In the genomic region with DNA sequence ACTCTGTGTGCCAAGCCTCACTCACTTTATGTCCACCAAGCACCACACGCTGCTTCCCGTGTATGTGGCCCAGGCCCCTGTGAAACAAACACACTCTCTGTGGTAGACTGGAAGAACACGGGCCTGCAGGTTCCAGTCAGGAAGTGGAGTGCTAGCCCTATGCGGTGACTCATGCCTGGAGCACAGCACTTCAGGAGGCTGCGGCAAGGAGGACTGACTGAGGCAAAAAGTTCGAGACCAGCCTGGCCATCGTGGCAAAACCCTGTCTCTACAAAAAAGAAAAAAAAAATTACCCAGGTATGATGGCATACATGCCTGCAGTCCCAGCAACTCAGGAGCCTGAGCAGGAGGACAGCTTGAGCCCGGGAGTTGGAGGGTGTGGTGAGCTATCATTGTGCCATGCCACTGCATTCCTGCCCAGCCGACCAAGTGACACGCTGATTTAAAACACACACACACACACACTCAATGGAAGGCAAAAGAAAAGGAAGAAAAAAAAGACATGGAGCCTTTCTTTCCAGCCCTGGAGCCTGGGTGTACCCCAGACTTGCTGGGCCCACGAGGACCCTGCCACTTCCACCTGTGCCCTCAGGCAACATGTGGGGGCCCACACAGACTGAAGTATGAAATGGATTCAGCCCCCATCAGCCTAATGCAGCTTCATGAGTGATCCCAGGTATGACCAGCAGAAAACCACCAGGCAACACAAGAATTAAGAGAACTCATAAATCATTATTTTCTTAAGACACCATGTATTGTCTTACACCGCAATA, we compare ENCODE assay signal across 7 cellular contexts.
DNase-seq lines count a peak whose midpoint lies in the region; ATAC-seq and TF ChIP-seq lines count a peak whose summit lies in the region.

No MANE protein-coding gene starts in this region.

- POLR2A ChIA-PET in naive thymus-derived CD4-positive, alpha-beta T cell (lab: Charles Lee): interaction anchor here (0.6 to 1.9 kb wide), 8 partner anchors 10 to 113 kb away, joined by 3 to 8 read pairs (median 4); no protein-coding TSS in a partner anchor

- H3K27me3 Mint-ChIP-seq in T-helper 17 cell (no peaks in the 10 kb centered on the region), chondrocyte (ENCODE audit: low read depth) (no peaks in the 10 kb centered on the region)
- H3K27me3 Mint-ChIP-seq in naive thymus-derived CD4-positive, alpha-beta T cell: no peaks in the 10 kb centered on the region

- no peaks in the 10 kb centered on the region for H3K9me3 ChIP-seq in T-helper 17 cell (ENCODE audit: control insufficient read depth, low read length, poor library complexity, severe bottlenecking)
- H3K9me3 ChIP-seq in naive thymus-derived CD4-positive, alpha-beta T cell (ENCODE audit: control insufficient read depth in 2 of 3, low read length in 3 of 3): no peaks in the 10 kb centered on the region

- no peaks in the 10 kb centered on the region for H3K9me3 Mint-ChIP-seq in chondrocyte (ENCODE audit: low read depth)
- H3K9me3 Mint-ChIP-seq in naive thymus-derived CD4-positive, alpha-beta T cell: no peaks in the 10 kb centered on the region

- ATAC-seq in T-helper 17 cell (peak; percentile 12), GM19324 (IDR thresholded peaks at IDR 0.05; ENCODE audit: low FRiP score, unreplicated experiment) (no peak)
- no peak for ATAC-seq in naive thymus-derived CD4-positive, alpha-beta T cell

- H3K36me3 Mint-ChIP-seq in T-helper 17 cell (ENCODE audit: low read depth) (no peaks in the 10 kb centered on the region), chondrocyte (ENCODE audit: low read depth) (no peaks in the 10 kb centered on the region)
- H3K36me3 Mint-ChIP-seq in naive thymus-derived CD4-positive, alpha-beta T cell: peaks cover 0 to 9% (median 0%) of the 10 kb centered on the region in 5 donors

- intact Hi-C loops in naive thymus-derived CD4-positive, alpha-beta T cell (cut with micrococcal nuclease): loop anchor here (2.0 to 5.0 kb wide), 4 partner anchors 19 to 143 kb away; a partner anchor contains a TSS

- H3K27ac ChIP-seq in naive thymus-derived CD4-positive, alpha-beta T cell (ENCODE audit: low read depth, low read length): peak overlapping the region; percentile 23

- TF ChIP-seq CTCF in HFF-Myc (IDR thresholded peaks at IDR 0.05; ENCODE audit: low read depth, low read length, missing control alignments) (no peak), chondrocyte (IDR thresholded peaks at IDR 0.05) (no peak)

- peaks cover 0 to 3% (median 0%) of the 10 kb centered on the region in 3 experiments for H3K36me3 ChIP-seq in naive thymus-derived CD4-positive, alpha-beta T cell (ENCODE audit: control insufficient read depth in 2 of 3, insufficient read depth in 3 of 3, low read length in 3 of 3)

- H3K4me1 ChIP-seq in naive thymus-derived CD4-positive, alpha-beta T cell (ENCODE audit: control insufficient read depth in 2 of 2, insufficient read depth in 2 of 2, low read length in 2 of 2): peaks cover 56 to 75% of the 10 kb centered on the region in 2 donors

- peak overlapping the region; percentile 76 for H3K4me3 Mint-ChIP-seq in T-helper 17 cell
- H3K4me3 Mint-ChIP-seq in chondrocyte (ENCODE audit: unreplicated experiment): no peak overlapping the region
- peak overlapping the region; percentile 10 to 73 (median 62) for H3K4me3 Mint-ChIP-seq in naive thymus-derived CD4-positive, alpha-beta T cell

- peak; percentile 61 for DNase-seq in HFF-Myc (ENCODE audit: extremely low read depth, low read depth)
- DNase-seq in T-helper 17 cell: peak in 1 of 3 donors; percentile 33
- no peak for DNase-seq in chondrocyte (ENCODE audit: low spot score)
- DNase-seq in naive thymus-derived CD4-positive, alpha-beta T cell: peak in 2 of 9 donors; percentile 12 to 59
- no peak for DNase-seq in NCI-H345 (lab: John Stamatoyannopoulos, UW)
- no peak for DNase-seq in OCI-M2 (lab: John Stamatoyannopoulos, UW; ENCODE audit: unreplicated experiment)

- H3K4me3 ChIP-seq in HFF-Myc (replicated peaks; ENCODE audit: low read depth, low read length): no peak overlapping the region
- H3K4me3 ChIP-seq in naive thymus-derived CD4-positive, alpha-beta T cell (ENCODE audit: low read length): no peak overlapping the region

- H3K4me1 Mint-ChIP-seq in T-helper 17 cell (peaks cover 69% of the 10 kb centered on the region), chondrocyte (ENCODE audit: low read depth) (peaks cover 87% of the 10 kb centered on the region)
- peaks cover 65 to 99% (median 87%) of the 10 kb centered on the region in 7 donors for H3K4me1 Mint-ChIP-seq in naive thymus-derived CD4-positive, alpha-beta T cell

- H3K27me3 ChIP-seq in naive thymus-derived CD4-positive, alpha-beta T cell (ENCODE audit: control insufficient read depth in 2 of 2, insufficient read depth in 2 of 2, low read length in 2 of 2): no peaks in the 10 kb centered on the region

- CTCF ChIA-PET in naive thymus-derived CD4-positive, alpha-beta T cell (lab: Charles Lee): no interaction called here

- H3K27ac Mint-ChIP-seq in T-helper 17 cell (peak overlapping the region; percentile 72), chondrocyte (ENCODE audit: unreplicated experiment) (peak overlapping the region; percentile 91)
- H3K27ac Mint-ChIP-seq in naive thymus-derived CD4-positive, alpha-beta T cell: peak overlapping the region; percentile 13 to 90 (median 77)
